Comparison of ENCODE assay signal across 9 cellular contexts in genomic region chr2:37711308-37711731, GRCh38. TPM values are rescaled to one million over a fixed set of nuclear protein-coding genes. Genes with fewer than 3 reads are reported as not detected.
DNase-seq lines count a peak whose midpoint lies in the region; ATAC-seq and TF ChIP-seq lines count a peak whose summit lies in the region.
"Had no signal": no experiment of that assay in that cellular context is flagged by ENCODE, and none has a peak within 500 bp of the region (broad histone marks: within the 10 kb centered on the region; RNA-seq: fewer than 3 reads in every experiment).

No MANE protein-coding gene starts in this region.

- in situ Hi-C loops in mammary epithelial cell (cut with MboI; ENCODE audit: low sequenced_read_pairs in 2 of 2) = no loop called here

- peak overlapping the region; percentile 84 for H3K27ac Mint-ChIP-seq in osteocyte (ENCODE audit: unreplicated experiment)
- H3K27ac Mint-ChIP-seq: brain had no signal

- H2AFZ ChIP-seq in mammary epithelial cell (ENCODE audit: low read depth, low read length) = peak overlapping the region; percentile 47

- no peak overlapping the region for H3K9ac ChIP-seq in NT2/D1 (ENCODE audit: insufficient read length, low read depth)
- no peak overlapping the region for H3K9ac ChIP-seq in mammary epithelial cell (ENCODE audit: insufficient read depth, low read length)

- H3K36me3 ChIP-seq in NT2/D1 (ENCODE audit: insufficient read depth, insufficient read length, low read length) (no peaks in the 10 kb centered on the region), mammary epithelial cell (ENCODE audit: insufficient read depth, low read length) (no peaks in the 10 kb centered on the region)

- peak; percentile 86 for DNase-seq in AG04449 (ENCODE audit: low read depth, low spot score)
- DNase-seq in NT2/D1 (ENCODE audit: low read depth, low spot score) = peak; percentile 76
- peak; percentile 73 for DNase-seq in mammary epithelial cell
- DNase-seq in osteocyte (ENCODE audit: extremely low spot score, unreplicated experiment) = no peak
- DNase-seq in NCI-H146 treated with DMSO at 0.1 percent for 48 hours (lab: John Stamatoyannopoulos, UW; ENCODE audit: unreplicated experiment) = no peak
- no peak for DNase-seq in NCI-H1436 (lab: John Stamatoyannopoulos, UW)

- H3K4me3 Mint-ChIP-seq in osteocyte (ENCODE audit: unreplicated experiment) = peak overlapping the region; percentile 6
- H3K4me3 Mint-ChIP-seq: brain had no signal

- POLR2A ChIA-PET in AG04449 (lab: Yijun Ruan, JAX) = interaction anchor here (0.7 to 3.2 kb wide), 16 partner anchors 12 to 121 kb away, joined by 3 to 25 read pairs (median 5); partner anchors contain the start of gene CDC42EP3

- H3K9me3 ChIP-seq in NT2/D1 (ENCODE audit: insufficient read depth, low read length) (peaks cover 4% of the 10 kb centered on the region; the same call in 1 of the 2 replicates), mammary epithelial cell (replicated peaks; ENCODE audit: insufficient read depth, low read length) (no peaks in the 10 kb centered on the region)

- ATAC-seq in GM19467 (IDR thresholded peaks at IDR 0.05; ENCODE audit: unreplicated experiment) = peak; percentile 52
- no peak for ATAC-seq in HG02970 (IDR thresholded peaks at IDR 0.05; ENCODE audit: low FRiP score, unreplicated experiment)

- H3K79me2 ChIP-seq in mammary epithelial cell (ENCODE audit: insufficient read depth, low read length) = no peaks in the 10 kb centered on the region

- H3K4me3 ChIP-seq in AG04449 (ENCODE audit: low read depth, low read length) (no peak overlapping the region), NT2/D1 (ENCODE audit: insufficient read length, low read depth) (no peak overlapping the region), mammary epithelial cell (replicated peaks in 1 of 3; ENCODE audit: insufficient read depth in 1 of 3, low read depth in 2 of 3, low read length in 3 of 3) (peak overlapping the region in 1 of 3 experiments; percentile 9)

- BruUV-seq in mammary epithelial cell (replicated peaks; lab: Mats Ljungman, UMichigan) = no TSS peak

- TF ChIP-seq CTCF in AG04449 (IDR thresholded peaks at IDR 0.05; ENCODE audit: insufficient read depth, low read length, missing control alignments) = no peak
- no peak for TF ChIP-seq CTCF in mammary epithelial cell (conservative IDR thresholded peaks at IDR 0.05 in 1 of 2, IDR thresholded peaks at IDR 0.05 in 1 of 2; ENCODE audit: extremely low read depth in 1 of 2, insufficient read depth in 1 of 2, low read depth in 1 of 2, low read length in 2 of 2)
- TF ChIP-seq CTCF in osteocyte (IDR thresholded peaks at IDR 0.05) = no peak

- CTCF ChIA-PET in AG04449 (lab: Yijun Ruan, JAX) = interaction anchor here (0.7 to 2.5 kb wide), 4 partner anchors 12 to 166 kb away, joined by 3 to 10 read pairs (median 3); no protein-coding TSS in a partner anchor
- CTCF ChIA-PET in mammary epithelial cell (lab: Charles Lee; ENCODE audit: low non-redundant PET) = interaction anchor here (0.6 kb wide), 1 partner anchor 30 kb away, joined by 5 read pairs; no protein-coding TSS in a partner anchor

- H3K27me3 ChIP-seq in NT2/D1 (ENCODE audit: insufficient read depth, insufficient read length) (no peaks in the 10 kb centered on the region), mammary epithelial cell (ENCODE audit: insufficient read depth, low read length) (no peaks in the 10 kb centered on the region)

- no peaks in the 10 kb centered on the region for H3K4me1 ChIP-seq in NT2/D1 (ENCODE audit: insufficient read depth, insufficient read length)
- H3K4me1 ChIP-seq in mammary epithelial cell (ENCODE audit: insufficient read depth, low read length) = peaks cover 24% of the 10 kb centered on the region

- H3K27ac ChIP-seq in mammary epithelial cell (ENCODE audit: insufficient read depth, low read depth, low read length) = peak overlapping the region; percentile 52

- H3K36me3 Mint-ChIP-seq in osteocyte (ENCODE audit: unreplicated experiment) = peaks cover 8% of the 10 kb centered on the region
- H3K36me3 Mint-ChIP-seq: brain had no signal

- H3K9me3 Mint-ChIP-seq in osteocyte (ENCODE audit: unreplicated experiment) = peaks cover 13% of the 10 kb centered on the region

- H3K4me1 Mint-ChIP-seq in osteocyte (ENCODE audit: unreplicated experiment) = peaks cover 37% of the 10 kb centered on the region

- intact Hi-C loops in mammary epithelial cell (cut with micrococcal nuclease) = loop anchor here (1.0 to 5.0 kb wide), 5 partner anchors 22 to 297 kb away; no protein-coding TSS in a partner anchor

- no peaks in the 10 kb centered on the region for H4K20me1 ChIP-seq in mammary epithelial cell (ENCODE audit: insufficient read depth, low read length)

- H3K4me2 ChIP-seq in mammary epithelial cell (ENCODE audit: insufficient read depth, low read depth, low read length) = peak overlapping the region; percentile 62

- WGBS in mammary epithelial cell (ENCODE audit: low coverage, missing lambda C conversion rate) = 0% methylated on average over 1 of the region's 1 CpG

- no peaks in the 10 kb centered on the region for H3K27me3 Mint-ChIP-seq in osteocyte (ENCODE audit: unreplicated experiment)
- H3K27me3 Mint-ChIP-seq: brain had no signal

- dilution Hi-C loops in mammary epithelial cell (cut with HindIII; ENCODE audit: low sequenced_read_pairs) = no loop called here

RNA-seq across cellular contexts. Expression of gene CDC42EP3, which starts 39.9 kb away (rescaled TPM):
- total RNA-seq in mammary epithelial cell = 100 to 1,000 TPM in 1 of 2 donors, 10 to 100 TPM in 1; 96.7 to 276 TPM
- 84.4 TPM for polyA plus RNA-seq in mammary epithelial cell
- 192 TPM for polyA minus RNA-seq in mammary epithelial cell
- total RNA-seq in osteocyte = 40.9 and 46.2 TPM in 2 replicates

Comparison
In these comparisons a context has a peak if more than half of its experiments do, and no peak if none do; other contexts are left out.
1. DNase-seq: peak in AG04449 (single experiment), NT2/D1 (single experiment) and mammary epithelial cell (single experiment); none in osteocyte (single experiment), NCI-H146 treated with DMSO at 0.1 percent for 48 hours (single experiment) and NCI-H1436 (single experiment).